In the genomic region with DNA sequence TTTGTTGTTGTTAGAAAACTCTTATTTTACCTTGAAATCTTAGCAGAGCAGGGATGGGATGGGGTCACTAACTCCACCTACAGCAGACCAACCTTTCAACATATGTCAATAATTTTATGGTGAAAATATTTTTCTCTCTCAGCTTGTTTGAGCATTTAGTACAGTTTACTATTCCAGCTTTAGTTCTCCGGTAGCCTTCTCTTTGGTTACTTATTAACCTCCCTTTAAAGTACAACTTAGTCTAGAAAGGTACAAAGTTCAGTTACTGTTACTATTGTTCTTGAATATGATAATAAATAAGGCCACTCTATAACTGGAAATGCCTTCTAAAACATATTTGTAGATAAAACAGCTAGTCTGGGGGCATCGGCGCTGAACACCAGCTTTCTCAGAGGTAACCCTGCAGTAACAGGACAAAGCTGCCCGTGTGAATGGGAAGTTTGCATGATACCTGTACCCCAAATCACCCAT, we compare ENCODE assay signal across 26 cellular contexts.
DNase-seq lines count a peak whose midpoint lies in the region; ATAC-seq and FAIRE-seq lines count a peak whose summit lies in the region.
"Had no signal": no experiment of that assay in that cellular context is flagged by ENCODE, and none has a peak within 500 bp of the region (broad histone marks: within the 10 kb centered on the region; RNA-seq: fewer than 3 reads in every experiment).

No MANE protein-coding gene starts in this region.

- H3K4me1 ChIP-seq in mucosa of rectum (ENCODE audit: control insufficient read depth in 2 of 2, insufficient read depth in 2 of 2, low read length in 2 of 2): peaks cover 8 to 23% of the 10 kb centered on the region in 2 donors

- peak; percentile 44 for DNase-seq in NCI-H526 treated with DMSO at 0.1 percent for 48 hours (lab: John Stamatoyannopoulos, UW)
- DNase-seq in germinal center (ENCODE audit: low spot score): no peak
- DNase-seq: activated CD4-positive, alpha-beta T cell treated with anti-CD3 and anti-CD28 coated beads for 1 hour; activated gamma-delta T cell treated with Interleukin-2 at 50 U/mL for 16 hours; CD4-positive, alpha-beta memory T cell; DMS153; effector memory CD8-positive, alpha-beta T cell; GDM1; GOT3; islet precursor cell; naive B cell; NCI-H2081; nucleus accumbens; retina; spleen; stimulated activated CD4-positive, alpha-beta T cell treated with anti-CD3 and anti-CD28 coated beads, Interleukin-4, amount 100 ng/mL, for 24 hours; stimulated activated naive CD4-positive, alpha-beta T cell had no signal

- peak overlapping the region; percentile 37 to 53 for H3K27ac ChIP-seq in mucosa of rectum (ENCODE audit: low read depth in 2 of 2, low read length in 2 of 2)
- H3K27ac ChIP-seq: esophagus muscularis mucosa, gastroesophageal sphincter, thoracic aorta had no signal

- no peak for ATAC-seq in HG02938 (IDR thresholded peaks at IDR 0.05; ENCODE audit: unreplicated experiment)
- ATAC-seq in GM18907 (IDR thresholded peaks at IDR 0.05; ENCODE audit: unreplicated experiment): no peak
- ATAC-seq in HG03439 (IDR thresholded peaks at IDR 0.05; ENCODE audit: unreplicated experiment): no peak
- ATAC-seq: effector memory CD8-positive, alpha-beta T cell; gastroesophageal sphincter had no signal

- FAIRE-seq in islet of Langerhans (lab: Jason Lieb, UNC): peak; percentile 99
- FAIRE-seq: GM18507 had no signal

- no peaks in the 10 kb centered on the region for H3K36me3 ChIP-seq in mucosa of rectum (ENCODE audit: control insufficient read depth in 2 of 2, insufficient read depth in 2 of 2, low read length in 2 of 2)
- H3K36me3 ChIP-seq: esophagus muscularis mucosa, gastroesophageal sphincter, spleen, thoracic aorta had no signal

- H3K9me3 ChIP-seq in mucosa of rectum (ENCODE audit: control insufficient read depth in 2 of 2, low read length in 2 of 2): no peaks in the 10 kb centered on the region
- H3K9me3 ChIP-seq: esophagus muscularis mucosa, gastroesophageal sphincter, spleen, thoracic aorta had no signal

- H3K4me3 ChIP-seq in mucosa of rectum (ENCODE audit: low read length in 2 of 2): peak overlapping the region; percentile 16 to 47
- H3K4me3 ChIP-seq: esophagus muscularis mucosa, gastroesophageal sphincter, spleen had no signal

- no peak overlapping the region for H3K9ac ChIP-seq in mucosa of rectum (ENCODE audit: low read depth in 1 of 2, low read length in 2 of 2)

- no peaks in the 10 kb centered on the region for H3K27me3 ChIP-seq in mucosa of rectum (ENCODE audit: control insufficient read depth in 2 of 2, insufficient read depth in 2 of 2, low read length in 2 of 2)
- H3K27me3 ChIP-seq: esophagus muscularis mucosa, gastroesophageal sphincter, spleen had no signal
